ENCODE assay signal across 1 cellular context in genomic region chr15:66850078-66850991, GRCh38.
TF ChIP-seq lines count a peak whose summit lies in the region.

No MANE protein-coding gene starts in this region.

TF ChIP-seq in IMR-90, 13 proteins besides CTCF, POLR2A, EP300 and RAD21 (continued from another document):
- TF ChIP-seq USF2 (IDR thresholded peaks at IDR 0.05; ENCODE audit: low read depth, low read length) (no peak), SMC3 (IDR thresholded peaks at IDR 0.05; ENCODE audit: low read depth, low read length) (no peak), CHD1 (IDR thresholded peaks at IDR 0.05; ENCODE audit: low read depth, low read length) (no peak), RCOR1 (IDR thresholded peaks at IDR 0.05; ENCODE audit: insufficient replicate concordance, low read length) (no peak), MXI1 (IDR thresholded peaks at IDR 0.05; ENCODE audit: borderline replicate concordance, low read depth, low read length) (no peak)
